ENCODE assay signal across 8 cellular contexts in genomic region chr9:37121881-37122280, GRCh38. TPM values are rescaled to one million over a fixed set of nuclear protein-coding genes. Genes with fewer than 3 reads are reported as not detected.
DNase-seq lines count a peak whose midpoint lies in the region; ATAC-seq and TF ChIP-seq lines count a peak whose summit lies in the region.
"Had no signal": no experiment of that assay in that cellular context is flagged by ENCODE, and none has a peak within 500 bp of the region (broad histone marks: within the 10 kb centered on the region; RNA-seq: fewer than 3 reads in every experiment).

No MANE protein-coding gene starts in this region.

- in situ Hi-C loops in Panc1 (cut with HindIII; ENCODE audit: low pct_unique_long_range_greater_than_20kb, low sequenced_read_pairs), result no loop called here

- peaks cover 24% of the 10 kb centered on the region for H3K36me3 Mint-ChIP-seq in effector memory CD8-positive, alpha-beta T cell (ENCODE audit: insufficient read depth)
- H3K36me3 Mint-ChIP-seq in osteocyte (ENCODE audit: unreplicated experiment), result peaks cover 3% of the 10 kb centered on the region

- CTCF ChIA-PET in Panc1 (lab: Charles Lee), result no interaction called here

- H3K27ac Mint-ChIP-seq in effector memory CD8-positive, alpha-beta T cell, result peak overlapping the region in 1 of 2 donors; percentile 95
- H3K27ac Mint-ChIP-seq in osteocyte (ENCODE audit: unreplicated experiment), result peak overlapping the region; percentile 99

- H3K4me3 ChIP-seq in GM12865 (ENCODE audit: low read depth, low read length), result peak overlapping the region; percentile 72
- peak overlapping the region; percentile 66 to 93 for H3K4me3 ChIP-seq in Panc1 (ENCODE audit: low read depth in 2 of 2, low read length in 2 of 2)

- no peak for DNase-seq in GM12865 (ENCODE audit: low read depth)
- DNase-seq in Panc1 (ENCODE audit: low read depth, low spot score), result no peak
- no peak for DNase-seq in effector memory CD8-positive, alpha-beta T cell
- DNase-seq in osteocyte (ENCODE audit: extremely low spot score, unreplicated experiment), result no peak
- DNase-seq: head of caudate nucleus had no signal

- H3K9me3 Mint-ChIP-seq in effector memory CD8-positive, alpha-beta T cell, result no peaks in the 10 kb centered on the region
- peaks cover 3% of the 10 kb centered on the region for H3K9me3 Mint-ChIP-seq in osteocyte (ENCODE audit: unreplicated experiment)

- peak overlapping the region; percentile 87 to 89 for H3K4me3 Mint-ChIP-seq in effector memory CD8-positive, alpha-beta T cell
- H3K4me3 Mint-ChIP-seq in osteocyte (ENCODE audit: unreplicated experiment), result peak overlapping the region; percentile 98

- peaks cover 3% of the 10 kb centered on the region; the same call in 1 of the 2 replicates for H3K36me3 ChIP-seq in Panc1 (ENCODE audit: control insufficient read depth, insufficient read depth, low read length)

- no TSS peak for BruUV-seq in Panc1 (replicated peaks; lab: Mats Ljungman, UMichigan)

- H3K27me3 Mint-ChIP-seq in effector memory CD8-positive, alpha-beta T cell, result no peaks in the 10 kb centered on the region
- H3K27me3 Mint-ChIP-seq in osteocyte (ENCODE audit: unreplicated experiment), result no peaks in the 10 kb centered on the region

- peaks cover 16 to 26% of the 10 kb centered on the region in 2 donors for H3K4me1 Mint-ChIP-seq in effector memory CD8-positive, alpha-beta T cell (ENCODE audit: low read depth in 2 of 2)
- peaks cover 33% of the 10 kb centered on the region for H3K4me1 Mint-ChIP-seq in osteocyte (ENCODE audit: unreplicated experiment)

- peaks cover 21% of the 10 kb centered on the region for H3K4me1 ChIP-seq in Panc1 (ENCODE audit: control insufficient read depth, insufficient read depth, low read length)

- ATAC-seq in Panc1, result no peak
- no peak for ATAC-seq in effector memory CD8-positive, alpha-beta T cell (replicated peaks)
- ATAC-seq in HG03025 (IDR thresholded peaks at IDR 0.05; ENCODE audit: low FRiP score, unreplicated experiment), result no peak
- ATAC-seq in HG03097 (IDR thresholded peaks at IDR 0.05; ENCODE audit: low FRiP score, unreplicated experiment), result no peak
- ATAC-seq in HG02571 (IDR thresholded peaks at IDR 0.05; ENCODE audit: unreplicated experiment), result no peak

- H3K9me3 ChIP-seq in Panc1 (ENCODE audit: control insufficient read depth, insufficient read depth, low read depth, low read length), result peaks cover 6% of the 10 kb centered on the region; the same call in 1 of the 2 replicates

- POLR2A ChIA-PET in Panc1 (lab: Charles Lee), result interaction anchor here (0.6 to 1.1 kb wide), 3 partner anchors 16 to 268 kb away, joined by 3 to 4 read pairs (median 4); no protein-coding TSS in a partner anchor

- H3K27ac ChIP-seq in Panc1 (ENCODE audit: low read length), result peak overlapping the region; percentile 93

- intact Hi-C loops in Panc1 (cut with micrococcal nuclease; ENCODE audit: unreplicated experiment), result loop anchor here (10.0 kb wide), 2 partner anchors 57 to 127 kb away; no protein-coding TSS in a partner anchor

- H3K27me3 ChIP-seq in Panc1 (ENCODE audit: control insufficient read depth, insufficient read depth, low read length), result no peaks in the 10 kb centered on the region

- TF ChIP-seq CTCF in GM12865 (IDR thresholded peaks at IDR 0.05; ENCODE audit: insufficient read depth, low read depth, low read length, missing control alignments) (no peak), Panc1 (IDR thresholded peaks at IDR 0.05) (no peak), osteocyte (IDR thresholded peaks at IDR 0.05) (no peak)

RNA-seq across cellular contexts. Expression of gene ZCCHC7, which starts 1.5 kb away (rescaled TPM):
- 43.7 TPM for total RNA-seq in Panc1 (2021; ENCODE audit: unreplicated experiment)
- 25.2 TPM for polyA plus RNA-seq in Panc1 (2012; ENCODE audit: insufficient read length)
- total RNA-seq in osteocyte, result 22.8 and 27.1 TPM in 2 replicates
